ENCODE assay signal across 16 cellular contexts in the genomic region with DNA sequence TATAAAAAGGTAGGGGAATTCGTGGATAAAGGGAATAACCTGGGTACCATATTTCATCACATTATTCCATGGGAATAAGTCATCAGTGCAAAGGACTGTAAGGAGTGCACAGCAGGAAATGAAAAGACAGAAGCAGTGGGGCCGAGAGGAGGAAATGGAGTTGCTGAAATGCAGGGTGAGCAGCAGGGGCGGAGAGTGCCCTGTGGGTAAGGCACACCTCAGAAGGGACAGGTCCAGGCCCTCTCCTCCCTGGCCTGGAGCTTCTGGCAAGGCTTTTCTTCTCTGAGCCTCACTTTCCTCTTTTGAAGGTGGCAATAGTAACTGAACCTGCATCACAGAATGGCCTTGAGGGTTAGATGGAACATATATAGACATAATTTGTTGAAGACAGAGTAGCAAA. TPM values are rescaled to one million over a fixed set of nuclear protein-coding genes. Genes with fewer than 3 reads are reported as not detected.
DNase-seq lines count a peak whose midpoint lies in the region; ATAC-seq and TF ChIP-seq lines count a peak whose summit lies in the region.
"Had no signal": no experiment of that assay in that cellular context is flagged by ENCODE, and none has a peak within 500 bp of the region (broad histone marks: within the 10 kb centered on the region; RNA-seq: fewer than 3 reads in every experiment).

No MANE protein-coding gene starts in this region.

- DNase-seq in activated naive CD8-positive, alpha-beta T cell treated with anti-CD3 and anti-CD28 coated beads for 36 hours, result no peak
- no peak for DNase-seq in activated naive CD8-positive, alpha-beta T cell treated with anti-CD3 and anti-CD28 coated beads, Interleukin-2, amount 50 U/mL, for 24 hours
- DNase-seq in Karpas-422 (peak; percentile 58), upper lobe of right lung (no peak), T1000 (lab: John Stamatoyannopoulos, UW) (no peak), dedifferentiated amniotic fluid mesenchymal stem cell (ENCODE audit: extremely low spot score) (no peak), substantia nigra (lab: John Stamatoyannopoulos, UW) (no peak)
- no peak for DNase-seq in activated naive CD8-positive, alpha-beta T cell treated with anti-CD3 and anti-CD28 coated beads, Interleukin-2, amount 10 ng/mL, durations not matched to agents 7 days and 5 days
- DNase-seq: activated effector memory CD4-positive, alpha-beta T cell treated with Interleukin-2 at 50 U/mL for 16 hours; DMS79; head of caudate nucleus; left cardiac atrium; MG63; NCI-H2171 treated with DMSO at 0.1 percent for 48 hours; psoas muscle had no signal

- ATAC-seq in activated naive CD8-positive, alpha-beta T cell treated with anti-CD3 and anti-CD28 coated beads, Interleukin-2, amount 50 U/mL, for 24 hours, result no peak
- ATAC-seq in activated naive CD8-positive, alpha-beta T cell treated with anti-CD3 and anti-CD28 coated beads, Interleukin-2, amount 10 ng/mL, durations not matched to agents 7 days and 5 days (ENCODE audit: low read depth), result peak; percentile 27
- ATAC-seq in upper lobe of right lung, result peak; percentile 34
- ATAC-seq: left cardiac atrium, psoas muscle had no signal

- H4K20me1 ChIP-seq in Karpas-422 (ENCODE audit: insufficient read depth, low read depth, low read length), result no peaks in the 10 kb centered on the region

- H3K27ac ChIP-seq in Karpas-422 (ENCODE audit: low read length), result peak overlapping the region; percentile 69
- H3K27ac ChIP-seq in upper lobe of right lung, result peak overlapping the region; percentile 11
- no peak overlapping the region for H3K27ac ChIP-seq in substantia nigra (ENCODE audit: low read depth, low read length, poor library complexity, severe bottlenecking)
- H3K27ac ChIP-seq: psoas muscle had no signal

- H3K9me3 ChIP-seq in Karpas-422 (ENCODE audit: low read length), result no peaks in the 10 kb centered on the region
- H3K9me3 ChIP-seq in upper lobe of right lung, result no peaks in the 10 kb centered on the region
- H3K9me3 ChIP-seq: MG63, psoas muscle had no signal

- peaks cover 62% of the 10 kb centered on the region for H3K4me1 Mint-ChIP-seq in activated naive CD8-positive, alpha-beta T cell treated with anti-CD3 and anti-CD28 coated beads for 36 hours
- H3K4me1 Mint-ChIP-seq in activated naive CD8-positive, alpha-beta T cell treated with anti-CD3 and anti-CD28 coated beads, Interleukin-2, amount 50 U/mL, for 24 hours, result peaks cover 30% of the 10 kb centered on the region
- H3K4me1 Mint-ChIP-seq in activated naive CD8-positive, alpha-beta T cell treated with anti-CD3 and anti-CD28 coated beads, Interleukin-2, amount 10 ng/mL, durations not matched to agents 7 days and 5 days, result peaks cover 57% of the 10 kb centered on the region

- POLR2A ChIA-PET in activated naive CD8-positive, alpha-beta T cell treated with anti-CD3 and anti-CD28 coated beads, Interleukin-2, amount 10 ng/mL, durations not matched to agents 7 days and 5 days (lab: Charles Lee), result interaction anchor here (0.6 to 9.0 kb wide), 9 partner anchors 9 to 124 kb away, joined by 3 to 176 read pairs (median 4); a partner anchor contains a TSS

- H3K4me2 ChIP-seq in Karpas-422 (ENCODE audit: low read depth, low read length, poor library complexity, severe bottlenecking), result peak overlapping the region; percentile 32

- H3K4me1 ChIP-seq in Karpas-422 (ENCODE audit: low read length), result peaks cover 98% of the 10 kb centered on the region
- peaks cover 14% of the 10 kb centered on the region for H3K4me1 ChIP-seq in upper lobe of right lung
- H3K4me1 ChIP-seq: psoas muscle had no signal

- intact Hi-C loops in upper lobe of right lung (cut with DNase I), result no loop called here

- no peaks in the 10 kb centered on the region for H3K9me2 ChIP-seq in Karpas-422 (replicated peaks; ENCODE audit: insufficient read depth, low read length)

- peak overlapping the region; percentile 47 for H3K4me3 Mint-ChIP-seq in activated naive CD8-positive, alpha-beta T cell treated with anti-CD3 and anti-CD28 coated beads for 36 hours
- H3K4me3 Mint-ChIP-seq in activated naive CD8-positive, alpha-beta T cell treated with anti-CD3 and anti-CD28 coated beads, Interleukin-2, amount 50 U/mL, for 24 hours, result no peak overlapping the region
- no peak overlapping the region for H3K4me3 Mint-ChIP-seq in activated naive CD8-positive, alpha-beta T cell treated with anti-CD3 and anti-CD28 coated beads, Interleukin-2, amount 10 ng/mL, durations not matched to agents 7 days and 5 days

- H3K9ac ChIP-seq in Karpas-422 (ENCODE audit: low read length), result peak overlapping the region; percentile 5; the same call in 1 of the 2 replicates

- TF ChIP-seq CTCF in upper lobe of right lung (IDR thresholded peaks at IDR 0.05), result no peak

- peaks cover 53% of the 10 kb centered on the region for H3K36me3 Mint-ChIP-seq in activated naive CD8-positive, alpha-beta T cell treated with anti-CD3 and anti-CD28 coated beads for 36 hours
- H3K36me3 Mint-ChIP-seq in activated naive CD8-positive, alpha-beta T cell treated with anti-CD3 and anti-CD28 coated beads, Interleukin-2, amount 50 U/mL, for 24 hours (ENCODE audit: low read depth), result peaks cover 55% of the 10 kb centered on the region
- H3K36me3 Mint-ChIP-seq in activated naive CD8-positive, alpha-beta T cell treated with anti-CD3 and anti-CD28 coated beads, Interleukin-2, amount 10 ng/mL, durations not matched to agents 7 days and 5 days, result peaks cover 49% of the 10 kb centered on the region

- H3K4me3 ChIP-seq in Karpas-422 (ENCODE audit: low read length), result peak overlapping the region; percentile 2; the same call in 1 of the 2 replicates
- no peak overlapping the region for H3K4me3 ChIP-seq in upper lobe of right lung
- H3K4me3 ChIP-seq: MG63, psoas muscle had no signal

- no peaks in the 10 kb centered on the region for H3K27me3 Mint-ChIP-seq in activated naive CD8-positive, alpha-beta T cell treated with anti-CD3 and anti-CD28 coated beads for 36 hours
- H3K27me3 Mint-ChIP-seq in activated naive CD8-positive, alpha-beta T cell treated with anti-CD3 and anti-CD28 coated beads, Interleukin-2, amount 50 U/mL, for 24 hours, result no peaks in the 10 kb centered on the region
- H3K27me3 Mint-ChIP-seq in activated naive CD8-positive, alpha-beta T cell treated with anti-CD3 and anti-CD28 coated beads, Interleukin-2, amount 10 ng/mL, durations not matched to agents 7 days and 5 days, result no peaks in the 10 kb centered on the region

- H3K27ac Mint-ChIP-seq in activated naive CD8-positive, alpha-beta T cell treated with anti-CD3 and anti-CD28 coated beads for 36 hours, result peak overlapping the region; percentile 82
- H3K27ac Mint-ChIP-seq in activated naive CD8-positive, alpha-beta T cell treated with anti-CD3 and anti-CD28 coated beads, Interleukin-2, amount 50 U/mL, for 24 hours, result no peak overlapping the region
- H3K27ac Mint-ChIP-seq in activated naive CD8-positive, alpha-beta T cell treated with anti-CD3 and anti-CD28 coated beads, Interleukin-2, amount 10 ng/mL, durations not matched to agents 7 days and 5 days, result no peak overlapping the region

- no peak overlapping the region for H2AFZ ChIP-seq in Karpas-422 (ENCODE audit: low read length)

- H3K27me3 ChIP-seq in Karpas-422 (ENCODE audit: low read length) (no peaks in the 10 kb centered on the region), upper lobe of right lung (peaks cover 3% of the 10 kb centered on the region)
- H3K27me3 ChIP-seq: MG63 had no signal

- H3K9me3 Mint-ChIP-seq in activated naive CD8-positive, alpha-beta T cell treated with anti-CD3 and anti-CD28 coated beads for 36 hours, result no peaks in the 10 kb centered on the region
- H3K9me3 Mint-ChIP-seq in activated naive CD8-positive, alpha-beta T cell treated with anti-CD3 and anti-CD28 coated beads, Interleukin-2, amount 50 U/mL, for 24 hours, result no peaks in the 10 kb centered on the region
- no peaks in the 10 kb centered on the region for H3K9me3 Mint-ChIP-seq in activated naive CD8-positive, alpha-beta T cell treated with anti-CD3 and anti-CD28 coated beads, Interleukin-2, amount 10 ng/mL, durations not matched to agents 7 days and 5 days

- H3K79me2 ChIP-seq in Karpas-422 (ENCODE audit: low read length), result peaks cover 94% of the 10 kb centered on the region

- H3K36me3 ChIP-seq in Karpas-422 (ENCODE audit: insufficient read depth, low read length) (peaks cover 55% of the 10 kb centered on the region), upper lobe of right lung (peaks cover 7% of the 10 kb centered on the region)
- H3K36me3 ChIP-seq: MG63 had no signal

RNA-seq across cellular contexts. Expression of a gene that starts 26.2 kb away (rescaled TPM):
- 100 to 1,000 TPM; 220 to 225 TPM for total RNA-seq in activated naive CD8-positive, alpha-beta T cell treated with anti-CD3 and anti-CD28 coated beads for 36 hours
- 117 and 118 TPM in 2 replicates for total RNA-seq in Karpas-422 (2014; rRNA removed; shearing (Covaris generic); ENCODE audit: low replicate concordance)
- total RNA-seq in activated naive CD8-positive, alpha-beta T cell treated with anti-CD3 and anti-CD28 coated beads, Interleukin-2, amount 10 ng/mL, durations not matched to agents 7 days and 5 days, result 100 to 1,000 TPM; 383 to 410 TPM
- total RNA-seq in upper lobe of right lung, result 41.4 TPM
- total RNA-seq: myocyte had no signal
